Comparison of ENCODE assay signal across 8 cellular contexts in the genomic region with DNA sequence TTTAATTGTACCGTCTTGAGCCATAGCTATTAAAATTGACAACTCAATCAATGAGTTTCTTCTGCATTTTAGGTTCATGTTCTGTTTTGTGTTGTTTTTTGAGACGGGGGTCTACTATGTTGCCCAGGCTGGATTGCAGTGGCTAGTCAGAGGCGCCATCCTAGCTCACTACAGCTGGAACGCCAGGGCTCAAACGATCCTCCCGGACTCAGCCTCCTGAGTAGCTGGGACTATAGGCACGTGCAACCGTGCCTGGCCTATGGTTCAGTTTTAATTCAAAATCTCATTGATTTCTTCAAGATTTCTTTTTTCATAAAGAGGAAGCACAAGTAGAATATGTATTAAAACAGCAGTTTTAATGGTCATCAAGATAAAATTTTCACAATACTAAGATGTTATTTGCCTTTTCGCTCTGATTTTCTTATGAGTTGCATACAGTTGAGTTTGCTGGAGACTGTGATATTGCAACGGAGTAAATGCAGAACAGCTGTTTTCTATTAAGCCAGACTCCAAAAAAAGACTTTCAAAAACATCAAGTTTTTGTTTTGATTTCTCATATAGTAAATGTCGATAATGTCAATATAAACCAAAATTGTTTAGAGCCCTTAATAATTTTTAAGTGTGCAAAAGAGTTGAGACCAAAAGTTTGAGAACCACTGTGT. TPM values are rescaled to one million over a fixed set of nuclear protein-coding genes. Genes with fewer than 3 reads are reported as not detected.
A peak's percentile ranks its signal among the peaks of the same experiment; 100 is the strongest.
DNase-seq lines count a peak whose midpoint lies in the region; ATAC-seq, FAIRE-seq and TF ChIP-seq lines count a peak whose summit lies in the region.

No MANE protein-coding gene starts in this region.

- H3K9ac ChIP-seq in HUES48 (ENCODE audit: low read depth, low read length) = peak overlapping the region; percentile 91

- no peak for TF ChIP-seq POLR2A in breast epithelium (IDR thresholded peaks at IDR 0.05)

- TF ChIP-seq CTCF in C4-2B (conservative IDR thresholded peaks at IDR 0.05) (no peak), breast epithelium (IDR thresholded peaks at IDR 0.05) (no peak)

- DNase-seq in breast epithelium (ENCODE audit: low spot score in 2 of 2) (no peak), C1 segment of cervical spinal cord (lab: John Stamatoyannopoulos, UW) (no peak), DMS114 treated with DMSO at 0.1 percent for 48 hours (lab: John Stamatoyannopoulos, UW; ENCODE audit: unreplicated experiment) (no peak), NCI-H345 (lab: John Stamatoyannopoulos, UW) (no peak), GM19239 (ENCODE audit: insufficient read length, low spot score) (no peak)
- no peak for DNase-seq in naive thymus-derived CD8-positive, alpha-beta T cell

- intact Hi-C loops in breast epithelium (cut with DNase I; ENCODE audit: low total_unique reads) = no loop called here

- peaks cover 29 to 59% (median 53%) of the 10 kb centered on the region in 4 donors for H3K4me1 Mint-ChIP-seq in naive thymus-derived CD8-positive, alpha-beta T cell

- peak overlapping the region; percentile 93 for H3K4me3 ChIP-seq in HUES48 (ENCODE audit: low read depth, low read length)
- H3K4me3 ChIP-seq in breast epithelium = peak overlapping the region; percentile 84 to 96 (median 95)

- no peaks in the 10 kb centered on the region for H3K27me3 ChIP-seq in HUES48 (ENCODE audit: control insufficient read depth, insufficient read depth, low read length)
- H3K27me3 ChIP-seq in breast epithelium = no peaks in the 10 kb centered on the region

- H3K4me1 ChIP-seq in HUES48 (ENCODE audit: control insufficient read depth, insufficient read depth, low read length) (peaks cover 4% of the 10 kb centered on the region; the same call in 1 of the 2 replicates), breast epithelium (peaks cover 0 to 14% of the 10 kb centered on the region in 2 donors)

- FAIRE-seq in GM19239 (lab: Jason Lieb, UNC) = no peak

- POLR2A ChIA-PET in naive thymus-derived CD8-positive, alpha-beta T cell (lab: Charles Lee) = interaction anchor here (1.4 to 2.1 kb wide), 4 partner anchors 14 to 295 kb away, joined by 4 to 26 read pairs (median 8); a partner anchor contains a TSS

- peak overlapping the region in 9 of 10 donors; percentile 92 to 99 (median 96) for H3K27ac Mint-ChIP-seq in naive thymus-derived CD8-positive, alpha-beta T cell

- H3K27me3 Mint-ChIP-seq in naive thymus-derived CD8-positive, alpha-beta T cell = no peaks in the 10 kb centered on the region

- no peaks in the 10 kb centered on the region for H3K9me3 ChIP-seq in HUES48 (ENCODE audit: control insufficient read depth, insufficient read depth, low read length)
- no peaks in the 10 kb centered on the region for H3K9me3 ChIP-seq in breast epithelium

- no peaks in the 10 kb centered on the region for H3K9me3 Mint-ChIP-seq in naive thymus-derived CD8-positive, alpha-beta T cell

- H3K36me3 Mint-ChIP-seq in naive thymus-derived CD8-positive, alpha-beta T cell = peaks cover 9 to 25% (median 19%) of the 10 kb centered on the region in 3 donors

- ATAC-seq in naive thymus-derived CD8-positive, alpha-beta T cell = no peak

- H3K4me3 Mint-ChIP-seq in naive thymus-derived CD8-positive, alpha-beta T cell = peak overlapping the region; percentile 94 to 99 (median 98)

- H3K27ac ChIP-seq in C4-2B = peak overlapping the region; percentile 95
- H3K27ac ChIP-seq in HUES48 (ENCODE audit: low read depth, low read length) = no peak overlapping the region
- H3K27ac ChIP-seq in breast epithelium = peak overlapping the region in 1 of 2 donors; percentile 90

- H3K36me3 ChIP-seq in HUES48 (ENCODE audit: control insufficient read depth, insufficient read depth, low read length) (peaks cover 32% of the 10 kb centered on the region), breast epithelium (no peaks in the 10 kb centered on the region)

RNA-seq across cellular contexts. Expression of a gene that starts 1.1 kb away (rescaled TPM):
- total RNA-seq in breast epithelium = 10 to 100 TPM; 32.2 to 36.3 (median 32.8) TPM
- total RNA-seq in naive thymus-derived CD8-positive, alpha-beta T cell = 10 to 100 TPM; 23.6 to 24.9 TPM
- 10 to 100 TPM; 20.0 to 21.5 (median 20.2) TPM for polyA plus RNA-seq in naive thymus-derived CD8-positive, alpha-beta T cell
